ENCODE assay signal across 37 cellular contexts in the genomic region with DNA sequence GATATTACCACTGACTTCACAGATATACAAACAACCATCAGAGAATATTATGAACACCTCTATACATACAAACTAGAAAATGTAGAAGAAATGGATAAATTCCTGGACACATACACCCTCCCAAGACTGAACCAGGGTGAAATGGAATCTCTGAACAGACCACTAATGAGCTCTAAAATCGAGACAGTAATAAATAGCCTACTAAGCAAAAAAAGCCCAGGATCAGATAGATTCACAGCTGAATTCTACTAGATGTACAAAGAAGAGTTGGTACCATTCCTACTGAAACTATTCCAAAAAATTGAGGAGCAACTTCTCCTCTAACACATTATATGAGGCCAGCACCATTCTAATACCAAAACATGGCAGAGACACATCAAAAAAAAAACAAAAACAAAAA.
"Had no signal": no experiment of that assay in that cellular context is flagged by ENCODE, and none has a peak within 500 bp of the region (broad histone marks: within the 10 kb centered on the region; RNA-seq: fewer than 3 reads in every experiment).

No MANE protein-coding gene starts in this region.

- H3K9me3 ChIP-seq: MG63 had no signal

- H3K4me3 ChIP-seq: MG63 had no signal

- H3K27me3 ChIP-seq: MG63 had no signal

- H3K36me3 ChIP-seq: MG63 had no signal

- DNase-seq: Karpas-422, Kasumi-1, MG63, MM.1S, MV-4-11, NCI-H1048, NCI-H1092, NCI-H1092 treated with DMSO at 0.1 percent for 48 hours, NCI-H1105, NCI-H1105 treated with DMSO at 0.1 percent for 48 hours, NCI-H1417, NCI-H1417 treated with DMSO at 0.1 percent for 48 hours, NCI-H1436, NCI-H1436 treated with DMSO at 0.1 percent for 48 hours, NCI-H146, NCI-H1694, NCI-H1694 treated with DMSO at 0.1 percent for 48 hours, NCI-H187, NCI-H187 treated with DMSO at 0.1 percent for 48 hours, NCI-H1930, NCI-H2029, NCI-H2029 treated with DMSO at 0.1 percent for 48 hours, NCI-H2081, NCI-H2081 treated with DMSO at 0.1 percent for 48 hours, NCI-H2107, NCI-H2171, NCI-H2171 treated with DMSO at 0.1 percent for 48 hours, NCI-H2227 treated with DMSO at 0.1 percent for 48 hours, NCI-H226, NCI-H345, NCI-H446, NCI-H446 treated with DMSO at 0.1 percent for 48 hours, NCI-H510A, NCI-H510A treated with DMSO at 0.1 percent for 48 hours, NCI-H524, NCI-H524 treated with DMSO at 0.1 percent for 48 hours, NCI-H526 had no signal
